8 cellular contexts compared by ENCODE assay signal in the genomic region with DNA sequence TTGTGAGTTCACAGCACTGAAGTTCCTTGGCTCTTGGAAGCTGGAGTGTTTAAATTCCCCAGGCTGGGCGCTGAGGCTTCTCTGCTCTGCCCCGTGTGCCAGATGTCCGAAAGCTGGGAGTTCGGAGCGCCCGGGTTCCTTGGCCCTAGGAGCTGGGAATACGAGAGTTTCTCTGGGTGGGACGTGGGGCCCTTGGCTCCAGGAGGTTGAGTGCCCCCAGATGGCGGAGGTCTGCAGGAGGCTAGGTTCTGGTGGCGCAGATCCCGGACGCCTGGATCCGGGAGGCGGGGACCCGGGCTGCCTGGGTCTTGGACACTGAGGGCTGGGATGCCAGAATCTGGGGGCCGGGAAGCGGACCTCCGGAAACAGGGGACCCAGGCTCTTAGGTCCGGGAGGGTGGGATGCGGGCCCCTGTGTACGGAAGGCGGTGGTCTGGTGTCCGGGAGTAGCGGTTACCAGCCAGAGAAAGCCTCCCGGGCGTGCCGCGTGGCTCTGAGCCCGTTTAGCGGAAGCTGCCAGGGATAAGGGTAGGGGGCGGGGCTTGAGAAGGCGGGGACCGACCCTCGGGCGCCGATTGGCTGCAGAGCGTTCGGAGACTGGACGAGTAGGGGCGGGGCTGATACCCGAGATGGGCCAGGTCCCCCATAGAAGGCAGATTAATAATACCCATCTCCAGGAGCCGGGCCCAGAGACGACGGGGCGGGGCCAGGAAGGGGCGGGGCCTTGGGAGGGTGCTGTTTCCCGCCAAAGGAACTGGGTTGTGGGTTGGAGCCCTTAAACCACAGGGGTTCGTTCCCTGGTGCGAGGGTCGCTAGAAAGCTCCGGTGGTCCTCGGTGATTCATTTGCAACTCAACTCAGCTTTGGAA. TPM values are rescaled to one million over a fixed set of nuclear protein-coding genes. Genes with fewer than 3 reads are reported as not detected.
DNase-seq lines count a peak whose midpoint lies in the region; ATAC-seq, FAIRE-seq and TF ChIP-seq lines count a peak whose summit lies in the region.

A gene (minus strand): TSS at position 494 of the 867 bp plus-strand sequence. CDS start 629 bp downstream, outside the sequence.

- H3K4me1 ChIP-seq in keratinocyte (ENCODE audit: control insufficient read depth, extremely low read depth, insufficient read depth, low read length) = peaks cover 27% of the 10 kb centered on the region

- peak within 1 kb of the TSS; percentile 87 for H3K4me2 ChIP-seq in keratinocyte (ENCODE audit: control insufficient read depth, extremely low read depth, insufficient read depth, low read depth, low read length)

- DNase-seq in AG08396 (ENCODE audit: low spot score) (peak; percentile 97), NCI-H446 treated with DMSO at 0.1 percent for 48 hours (lab: John Stamatoyannopoulos, UW) (peak; percentile 97), caudate nucleus (lab: John Stamatoyannopoulos, UW) (peak in 56 of 61 donors; percentile 8 to 80 (median 46)), keratinocyte (ENCODE audit: low read depth, low spot score) (no peak)
- DNase-seq in activated CD4-positive, CD25-positive, alpha-beta regulatory T cell (lab: John Stamatoyannopoulos, UW) = peak; percentile 93 to 99 (median 96)
- DNase-seq in stimulated activated CD4-positive, alpha-beta T cell treated with anti-CD3 and anti-CD28 coated beads, Interleukin-12 subunit alpha, Interleukin-12 subunit beta, amount 100 ng/mL, for 48 hours (ENCODE audit: low read depth in 2 of 3, low spot score in 1 of 3) = peak; percentile 99

- peak within 1 kb of the TSS; percentile 92 to 99 (median 92) for H3K4me3 ChIP-seq in keratinocyte (ENCODE audit: control insufficient read depth in 2 of 3, extremely low read depth in 1 of 3, insufficient read depth in 2 of 3, low read depth in 1 of 3, low read length in 3 of 3)

- no peak for FAIRE-seq in keratinocyte (lab: Jason Lieb, UNC)

- H3K9me3 ChIP-seq in keratinocyte (ENCODE audit: control insufficient read depth, low read depth, low read length) = no peaks in the 10 kb centered on the region

- no peaks in the 10 kb centered on the region for H3K27me3 ChIP-seq in keratinocyte (ENCODE audit: control insufficient read depth, extremely low read depth, insufficient read depth, low read length)

- peak within 1 kb of the TSS; percentile 93 for H3K9ac ChIP-seq in keratinocyte (ENCODE audit: control insufficient read depth, extremely low read depth, insufficient read depth, low read length)

- H2AFZ ChIP-seq in keratinocyte (ENCODE audit: control insufficient read depth, low read length) = no peak within 1 kb of the TSS

- peak; percentile 54 for ATAC-seq in GM19025 (IDR thresholded peaks at IDR 0.05; ENCODE audit: low read depth, unreplicated experiment)
- ATAC-seq in HG03342 (IDR thresholded peaks at IDR 0.05; ENCODE audit: unreplicated experiment) = peak; percentile 70

- H3K36me3 ChIP-seq in keratinocyte (ENCODE audit: control insufficient read depth in 2 of 2, extremely low read depth in 1 of 2, insufficient read depth in 2 of 2, low read length in 2 of 2) = peaks cover 0 to 25% of the 10 kb centered on the region in 2 experiments

- H3K9me1 ChIP-seq in keratinocyte (ENCODE audit: control insufficient read depth, extremely low read depth, insufficient read depth, low read length) = no peaks in the 10 kb centered on the region

- H4K20me1 ChIP-seq in keratinocyte (ENCODE audit: control insufficient read depth, extremely low read depth, insufficient read depth, low read length) = no peaks in the 10 kb centered on the region

- peaks cover 49% of the 10 kb centered on the region for H3K79me2 ChIP-seq in keratinocyte (ENCODE audit: control insufficient read depth, insufficient read depth, low read length)

- H3K27ac ChIP-seq in caudate nucleus (ENCODE audit: low read depth, low read length) = no peak within 1 kb of the TSS
- peak within 1 kb of the TSS; percentile 95 for H3K27ac ChIP-seq in keratinocyte (ENCODE audit: control insufficient read depth, insufficient read depth, low read length)

- no peak for TF ChIP-seq CTCF in keratinocyte (optimal IDR thresholded peaks at IDR 0.05 in 1 of 3, IDR thresholded peaks at IDR 0.05 in 1 of 3, conservative IDR thresholded peaks at IDR 0.05 in 1 of 3; ENCODE audit: extremely low read depth in 1 of 3, insufficient read depth in 2 of 3, low read length in 3 of 3)

- dilution Hi-C loops in keratinocyte (cut with MboI; ENCODE audit: extremely low pct_ligation_motif_present, low sequenced_read_pairs) = no loop called here

RNA-seq across cellular contexts. Expression of the gene that starts here (rescaled TPM):
- 74.8 to 137 TPM (median 90.4 TPM) in 3 replicates for polyA plus RNA-seq in keratinocyte
- polyA plus RNA-seq in keratinocyte (2011; ENCODE audit: low read depth) = 101 TPM
- 53.8 and 70.9 TPM in 2 replicates for polyA plus RNA-seq in keratinocyte (2011; cell fraction: cytosol; rRNA removed)
- 182 and 206 TPM in 2 replicates for polyA plus RNA-seq in keratinocyte (2011; cell fraction: nucleus; rRNA removed)
- 158 and 196 TPM in 2 replicates for polyA plus RNA-seq in keratinocyte (2012; ENCODE audit: low replicate concordance)
- polyA minus RNA-seq in keratinocyte = 111 to 343 TPM (median 153 TPM) in 3 replicates
- polyA minus RNA-seq in keratinocyte (2011; cell fraction: cytosol; rRNA and poly(A)+ RNA removed) = 98.0 TPM
- polyA minus RNA-seq in keratinocyte (2011; cell fraction: nucleus; rRNA and poly(A)+ RNA removed) = 134 and 156 TPM in 2 replicates
